ENCODE assay signal across 21 cellular contexts in the genomic region with DNA sequence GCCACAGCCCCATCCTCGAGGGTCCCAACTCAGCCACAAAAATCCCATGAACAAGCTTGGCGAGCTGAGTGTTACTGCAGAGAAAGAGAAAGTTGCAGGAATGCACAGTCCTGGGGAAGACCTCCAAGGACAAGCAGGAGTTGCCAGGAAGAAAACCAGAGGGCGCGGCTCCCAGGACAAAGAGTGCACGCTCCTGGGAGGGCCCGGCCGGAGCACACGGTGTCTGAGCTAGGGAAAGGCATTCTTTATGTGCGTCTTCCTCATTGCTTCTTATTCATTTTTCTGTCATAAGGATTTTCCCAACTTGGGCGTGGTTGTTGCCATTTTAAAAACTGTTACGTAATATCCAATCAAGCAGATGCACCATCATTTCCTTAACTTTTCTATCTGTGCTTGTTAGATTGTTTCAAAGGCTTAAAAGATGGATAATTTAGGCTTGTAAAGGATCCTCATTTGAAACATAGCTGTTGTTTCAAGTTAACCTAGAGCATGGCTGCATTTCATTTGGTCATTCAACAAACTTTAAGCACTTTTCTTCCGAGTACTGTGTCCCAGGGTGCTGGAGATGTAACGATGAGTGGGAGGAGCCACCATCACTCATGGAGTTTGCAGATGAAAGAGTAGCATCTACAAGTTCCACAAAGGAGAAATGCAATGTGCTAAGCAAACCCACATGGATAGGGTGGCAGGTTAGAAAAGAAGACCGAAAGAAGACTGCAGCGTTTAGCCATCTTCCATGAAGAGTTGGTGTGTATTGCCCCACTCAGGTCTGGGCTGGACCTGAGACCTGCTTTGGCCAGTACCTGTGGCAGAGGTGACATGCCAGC. TPM values are rescaled to one million over a fixed set of nuclear protein-coding genes. Genes with fewer than 3 reads are reported as not detected.
DNase-seq lines count a peak whose midpoint lies in the region; ATAC-seq, FAIRE-seq and TF ChIP-seq lines count a peak whose summit lies in the region.
"Had no signal": no experiment of that assay in that cellular context is flagged by ENCODE, and none has a peak within 500 bp of the region (broad histone marks: within the 10 kb centered on the region; RNA-seq: fewer than 3 reads in every experiment).

No MANE protein-coding gene starts in this region.

- H2AK5ac ChIP-seq in IMR-90 (ENCODE audit: low read depth, low read length) = no peak overlapping the region
- H2AK5ac ChIP-seq in neuronal stem cell (ENCODE audit: low read depth, low read length) = no peak overlapping the region

- no peak overlapping the region for H2AK9ac ChIP-seq in IMR-90 (replicated peaks; ENCODE audit: low read depth, low read length, poor library complexity)

- no peaks in the 10 kb centered on the region for H3K9me3 Mint-ChIP-seq in GM23338

- H4K91ac ChIP-seq in IMR-90 (ENCODE audit: insufficient read depth, low read depth, low read length) (no peak overlapping the region), neuronal stem cell (ENCODE audit: low read depth, low read length, poor library complexity) (no peak overlapping the region)

- H3K4me1 ChIP-seq in GM23338 (ENCODE audit: insufficient read depth) (no peaks in the 10 kb centered on the region), IMR-90 (ENCODE audit: control insufficient read depth, insufficient read depth, low read length) (no peaks in the 10 kb centered on the region), K562 (replicated peaks in 1 of 2; ENCODE audit: control insufficient read depth in 2 of 2, insufficient read depth in 2 of 2, low read length in 2 of 2) (peaks cover 0 to 5% of the 10 kb centered on the region in 2 experiments; a peak in 1 of 5 replicates), neuronal stem cell (ENCODE audit: control insufficient read depth in 2 of 2, insufficient read depth in 1 of 2, low read depth in 1 of 2, low read length in 2 of 2) (peaks cover 2% of the 10 kb centered on the region in 2 donors)
- H3K4me1 ChIP-seq: BE2C had no signal

- H3F3A ChIP-seq in GM23338 (replicated peaks; ENCODE audit: low read depth) = no peaks in the 10 kb centered on the region

- H3K9me1 ChIP-seq in IMR-90 (ENCODE audit: insufficient read depth, low read length) (no peaks in the 10 kb centered on the region), K562 (ENCODE audit: control insufficient read depth, insufficient read depth, low read length) (no peaks in the 10 kb centered on the region)

- H3K79me2 ChIP-seq in GM23338 (replicated peaks; ENCODE audit: insufficient read depth) (no peaks in the 10 kb centered on the region), K562 (ENCODE audit: control insufficient read depth, insufficient read depth, low read length) (no peaks in the 10 kb centered on the region)

- no peak for TF ChIP-seq RAD21 in IMR-90 (IDR thresholded peaks at IDR 0.05; ENCODE audit: low read length)
- no peak for TF ChIP-seq RAD21 in K562 (CRISPR knock-in tag; conservative IDR thresholded peaks at IDR 0.05 in 1 of 2, IDR thresholded peaks at IDR 0.05 in 1 of 2)

- TF ChIP-seq POLR2A in IMR-90 (IDR thresholded peaks at IDR 0.05; ENCODE audit: low read depth, low read length) (no peak), K562 (conservative IDR thresholded peaks at IDR 0.05) (no peak)

- no peak overlapping the region for H2BK5ac ChIP-seq in IMR-90 (ENCODE audit: low read depth, low read length, poor library complexity, severe bottlenecking)
- peak overlapping the region; percentile 7 for H2BK5ac ChIP-seq in neuronal stem cell (ENCODE audit: low read length)

- dilution Hi-C loops in IMR-90 (cut with HindIII; ENCODE audit: low sequenced_read_pairs, unreplicated experiment) = no loop called here

- no TSS peak for BruUV-seq in IMR-90 (replicated peaks; lab: Mats Ljungman, UMichigan)
- BruUV-seq in K562 (replicated peaks; lab: Mats Ljungman, UMichigan) = no TSS peak

- DNase-seq in GM23338 (ENCODE audit: low spot score) = no peak
- DNase-seq in IMR-90 = no peak
- no peak for DNase-seq in K562 (ENCODE audit: extremely low read depth in 1 of 4, low spot score in 3 of 4)
- no peak for DNase-seq in neuronal stem cell (ENCODE audit: low spot score)
- DNase-seq in NCI-H2029 (lab: John Stamatoyannopoulos, UW) = no peak
- DNase-seq in kidney tubule cell (ENCODE audit: low spot score) = no peak
- DNase-seq: BE2C; CD4-positive, alpha-beta memory T cell; COR-L47; DMS153; DMS79 treated with DMSO at 0.1 percent for 48 hours; EL; GOT3; H9 had no signal

- H3K9ac ChIP-seq in IMR-90 (ENCODE audit: low read depth, low read length) = no peak overlapping the region
- no peak overlapping the region for H3K9ac ChIP-seq in K562 (ENCODE audit: insufficient read depth in 1 of 2, low read depth in 2 of 2, low read length in 2 of 2)
- H3K9ac ChIP-seq in neuronal stem cell (ENCODE audit: low read depth, low read length, poor library complexity) = no peak overlapping the region

- TF ChIP-seq EP300 in K562 (IDR thresholded peaks at IDR 0.05; ENCODE audit: low read length) = no peak

- H3K4ac ChIP-seq in IMR-90 (ENCODE audit: low read depth, low read length) = no peak overlapping the region
- no peak overlapping the region for H3K4ac ChIP-seq in neuronal stem cell (ENCODE audit: low read length)

- H4K8ac ChIP-seq in IMR-90 (ENCODE audit: low read depth in 2 of 2, low read length in 2 of 2) = no peak overlapping the region
- no peak overlapping the region for H4K8ac ChIP-seq in neuronal stem cell (ENCODE audit: low read depth, low read length)

- H3K36me3 ChIP-seq in GM23338 (ENCODE audit: insufficient read depth) (no peaks in the 10 kb centered on the region), IMR-90 (ENCODE audit: control insufficient read depth, insufficient read depth, low read length) (no peaks in the 10 kb centered on the region), K562 (ENCODE audit: control insufficient read depth, insufficient read depth, low read length) (no peaks in the 10 kb centered on the region), neuronal stem cell (replicated peaks in 1 of 2; ENCODE audit: control insufficient read depth in 2 of 2, insufficient read depth in 2 of 2, low read length in 2 of 2) (no peaks in the 10 kb centered on the region)
- H3K36me3 ChIP-seq: BE2C had no signal

- CTCF ChIA-PET in IMR-90 (lab: Yijun Ruan, JAX) (no interaction called here), K562 (lab: Yijun Ruan, JAX; ENCODE audit: low intra/inter-chr PET ratio) (no interaction called here)

- H3K79me1 ChIP-seq in IMR-90 (ENCODE audit: low read depth in 1 of 2, low read length in 2 of 2) (no peaks in the 10 kb centered on the region), neuronal stem cell (ENCODE audit: low read depth, low read length) (no peaks in the 10 kb centered on the region)

- no peak overlapping the region for H4K5ac ChIP-seq in IMR-90 (ENCODE audit: low read depth, low read length)

- peaks cover 3% of the 10 kb centered on the region for H3K27me3 Mint-ChIP-seq in GM23338 (ENCODE audit: insufficient read depth, low read depth, poor library complexity)

- intact Hi-C loops in IMR-90 (cut with micrococcal nuclease) (no loop called here), K562 (cut with micrococcal nuclease) (no loop called here)

- TF ChIP-seq CTCF in GM23338 (conservative IDR thresholded peaks at IDR 0.05; ENCODE audit: low read depth in 2 of 2) (no peak), IMR-90 (conservative IDR thresholded peaks at IDR 0.05; ENCODE audit: low read depth, low read length) (no peak), K562 (IDR thresholded peaks at IDR 0.05 in 2 of 3, conservative IDR thresholded peaks at IDR 0.05 in 1 of 3; ENCODE audit: insufficient read depth in 2 of 3, low read depth in 1 of 3, low read length in 3 of 3) (no peak)

- H2BK120ac ChIP-seq in IMR-90 (ENCODE audit: low read depth, low read length) (no peak overlapping the region), neuronal stem cell (ENCODE audit: low read depth, low read length) (no peak overlapping the region)

- H3K27ac ChIP-seq in GM23338 (ENCODE audit: low read depth) (no peak overlapping the region), IMR-90 (ENCODE audit: insufficient read depth, low read length) (no peak overlapping the region), K562 (ENCODE audit: extremely low read depth, low read depth, low read length) (no peak overlapping the region), neuronal stem cell (replicated peaks; ENCODE audit: low read length) (no peak overlapping the region)
- H3K27ac ChIP-seq: C4-2B had no signal

- POLR2A ChIA-PET in IMR-90 (lab: Charles Lee; ENCODE audit: unreplicated experiment) = no interaction called here
- POLR2A ChIA-PET in K562 (lab: Yijun Ruan, JAX) = interaction anchor here (1.0 kb wide), 1 partner anchor 347 kb away, joined by 3 read pairs; no protein-coding TSS in a partner anchor

- H4K20me1 ChIP-seq in GM23338 (replicated peaks; ENCODE audit: insufficient read depth) (no peaks in the 10 kb centered on the region), IMR-90 (ENCODE audit: insufficient read depth, low read length) (no peaks in the 10 kb centered on the region), K562 (replicated peaks; ENCODE audit: control insufficient read depth, insufficient read depth, low read length) (peaks cover 2% of the 10 kb centered on the region)

- H3K56ac ChIP-seq in IMR-90 (ENCODE audit: extremely low read depth, insufficient read depth, low read length) = no peak overlapping the region

- H3K4me3 Mint-ChIP-seq in GM23338 = no peak overlapping the region
- H3K4me3 Mint-ChIP-seq: CD4-positive, alpha-beta memory T cell; H9 had no signal

- no peak overlapping the region for H3K4me2 ChIP-seq in GM23338
- no peak overlapping the region for H3K4me2 ChIP-seq in IMR-90 (ENCODE audit: low read depth, low read length)
- no peak overlapping the region for H3K4me2 ChIP-seq in K562 (ENCODE audit: insufficient read depth, low read length)
- H3K4me2 ChIP-seq in neuronal stem cell (ENCODE audit: insufficient read depth, low read length, poor library complexity, severe bottlenecking) = no peak overlapping the region

- peak; percentile 35 for FAIRE-seq in K562 (lab: Jason Lieb, UNC)
- FAIRE-seq: A204.1, D721Med, G401.6, GM12891 had no signal

- H3K9me2 ChIP-seq in GM23338 (ENCODE audit: insufficient read depth) = no peaks in the 10 kb centered on the region

- no peaks in the 10 kb centered on the region for H3K36me3 Mint-ChIP-seq in GM23338 (ENCODE audit: low read depth)
- H3K36me3 Mint-ChIP-seq: CD4-positive, alpha-beta memory T cell had no signal

- H2BK20ac ChIP-seq in IMR-90 (ENCODE audit: low read depth, low read length) = no peak overlapping the region

- H3K4me3 ChIP-seq in GM23338 (no peak overlapping the region), IMR-90 (ENCODE audit: insufficient read depth, low read depth, low read length) (no peak overlapping the region), K562 (no peak overlapping the region), neuronal stem cell (ENCODE audit: low read length in 2 of 2) (peak overlapping the region in 1 of 2 donors; percentile 38)

- in situ Hi-C loops in IMR-90 (cut with MboI; ENCODE audit: low sequenced_read_pairs) (no loop called here), K562 (cut with MboI) (no loop called here)

- WGBS in IMR-90 (ENCODE audit: extremely low coverage in 2 of 2, insufficient read length in 1 of 2), 2 experiments = 17% methylated on average over 1 of the region's 15 CpGs; no CpG with 5 or more reads in 1 of the 2 experiments
- WGBS in K562 (ENCODE audit: insufficient coverage, low coverage, missing lambda C conversion rate) = under 1% methylated on average over 15 of the region's 15 CpGs
- no CpG with 5 or more reads among the region's 15 CpGs for WGBS in neuronal stem cell (ENCODE audit: extremely low coverage in 2 of 2, insufficient read length in 2 of 2, insufficient replicate concordance in 1 of 2), 2 donors

- H3K23ac ChIP-seq in IMR-90 (ENCODE audit: low read depth, low read length) (no peak overlapping the region), neuronal stem cell (ENCODE audit: low read depth, low read length, poor library complexity) (peak overlapping the region; percentile 16)

- no peaks in the 10 kb centered on the region for H3K27me3 ChIP-seq in GM23338 (ENCODE audit: insufficient read depth)
- no peaks in the 10 kb centered on the region; the same call in 1 of the 2 replicates for H3K27me3 ChIP-seq in IMR-90 (ENCODE audit: control insufficient read depth, insufficient read depth, low read length)
- peaks cover 69 to 92% of the 10 kb centered on the region in 2 experiments for H3K27me3 ChIP-seq in K562 (ENCODE audit: control insufficient read depth in 2 of 2, insufficient read depth in 2 of 2, low read length in 2 of 2)
- peaks cover 0 to 20% (median 0%) of the 10 kb centered on the region in 3 experiments for H3K27me3 ChIP-seq in neuronal stem cell (ENCODE audit: control insufficient read depth in 3 of 3, insufficient read depth in 3 of 3, low read depth in 1 of 3, low read length in 3 of 3)
- H3K27me3 ChIP-seq: BE2C had no signal

- no peak overlapping the region for H2BK12ac ChIP-seq in neuronal stem cell (ENCODE audit: low read length)

- H3K18ac ChIP-seq in IMR-90 (ENCODE audit: low read depth, low read length) (no peak overlapping the region), neuronal stem cell (ENCODE audit: low read length) (no peak overlapping the region)

- H3K9me3 ChIP-seq in IMR-90 (ENCODE audit: control insufficient read depth, insufficient read depth, low read length) = no peaks in the 10 kb centered on the region
- no peaks in the 10 kb centered on the region for H3K9me3 ChIP-seq in K562 (replicated peaks; ENCODE audit: control insufficient read depth, insufficient read depth, low read depth, low read length)
- H3K9me3 ChIP-seq in neuronal stem cell (replicated peaks in 1 of 2; ENCODE audit: control insufficient read depth in 2 of 2, insufficient read depth in 1 of 2, low read depth in 1 of 2, low read length in 2 of 2) = peaks cover 6 to 9% of the 10 kb centered on the region in 2 donors
- H3K9me3 ChIP-seq: BE2C had no signal

- no peak overlapping the region for H3K14ac ChIP-seq in IMR-90 (replicated peaks; ENCODE audit: low read depth, low read length)
- H3K14ac ChIP-seq in neuronal stem cell (ENCODE audit: low read length) = no peak overlapping the region

- no peak overlapping the region for H3K27ac Mint-ChIP-seq in GM23338
- H3K27ac Mint-ChIP-seq: CD4-positive, alpha-beta memory T cell had no signal

- no peaks in the 10 kb centered on the region; the same call in 2 of the 3 replicates for H3K4me1 Mint-ChIP-seq in GM23338
- H3K4me1 Mint-ChIP-seq: CD4-positive, alpha-beta memory T cell; H9 had no signal

- ATAC-seq in GM23338 = peak; percentile 48; the same call in 2 of the 3 replicates
- no peak for ATAC-seq in IMR-90 (ENCODE audit: low read depth)
- no peak for ATAC-seq in K562
- ATAC-seq in GM19463 (IDR thresholded peaks at IDR 0.05; ENCODE audit: unreplicated experiment) = no peak

- no peak overlapping the region for H2BK15ac ChIP-seq in IMR-90 (ENCODE audit: low read depth, low read length)
- no peak overlapping the region for H2BK15ac ChIP-seq in neuronal stem cell (ENCODE audit: low read length)

- no peak overlapping the region for H2AFZ ChIP-seq in GM23338
- no peak overlapping the region for H2AFZ ChIP-seq in IMR-90 (replicated peaks; ENCODE audit: low read length, poor library complexity)
- H2AFZ ChIP-seq in K562 (ENCODE audit: low read depth, low read length) = no peak overlapping the region
- peak overlapping the region; percentile 68 for H2AFZ ChIP-seq in neuronal stem cell (ENCODE audit: low read length)

RNA-seq across cellular contexts. Expression of a gene that starts 5.6 kb away (rescaled TPM):
- total RNA-seq in GM23338 (2014; rRNA removed; shearing (Covaris generic)) = 0.31 TPM in 1 of 2 replicates, not detected in the other
- polyA plus RNA-seq in GM23338 (2016; fragmentation: Nextera tagmentation; extraction: Ambion mirVana) (not detected in 2 replicates), IMR-90 (2012; rRNA removed) (not detected in 2 replicates), K562 (2011; rRNA removed) (not detected in 2 replicates), K562 (2014; fragmentation: Illumina TruSeq; extraction: Trizol) (not detected in 2 replicates), K562 (2014; fragmentation: Nextera tagmentation; extraction: Ambion mirVana) (not detected), K562 (2014; rRNA removed) (not detected in 2 replicates)
- total RNA-seq in IMR-90 (2012; rRNA removed) (not detected in 2 replicates), K562 (2014; rRNA removed) (not detected in 2 replicates), K562 (2014; rRNA removed; fragmentation: Illumina TruSeq; extraction: Trizol) (not detected in 2 replicates), K562 (2015; rRNA removed; fragmentation: Illumina TruSeq; extraction: Trizol) (not detected in 2 replicates), K562 (2021) (not detected in 2 replicates)
- not detected in 2 replicates for polyA plus RNA-seq in IMR-90 (2012; cell fraction: cytosol; rRNA removed)
- polyA plus RNA-seq in IMR-90 (2012; cell fraction: nucleus; rRNA removed; ENCODE audit: low replicate concordance) = not detected in 2 replicates
- not detected in 2 replicates for total RNA-seq in K562 (2011; cell fraction: chromatin; rRNA removed; ENCODE audit: low replicate concordance)
- total RNA-seq in K562 (2011; cell fraction: nucleolus; rRNA removed) = not detected in 2 replicates
- total RNA-seq in K562 (2011; cell fraction: nucleoplasm; rRNA removed) = not detected in 2 replicates
- polyA plus RNA-seq in K562 (2011; cell fraction: cytosol; rRNA removed) = not detected in 2 replicates
- polyA plus RNA-seq in K562 (2011; cell fraction: nucleus; rRNA removed) = not detected in 2 replicates
- not detected in 2 replicates for polyA plus RNA-seq in K562 (2012)
- not detected in 2 replicates for polyA minus RNA-seq in K562 (2011; rRNA and poly(A)+ RNA removed)
- not detected in 2 replicates for polyA minus RNA-seq in K562 (2011; cell fraction: cytosol; rRNA and poly(A)+ RNA removed)
- not detected in 2 replicates for polyA minus RNA-seq in K562 (2011; cell fraction: nucleus; rRNA and poly(A)+ RNA removed)
- polyA plus RNA-seq in neuronal stem cell (2013, experiment 1 of 2) = not detected
- not detected for polyA plus RNA-seq in neuronal stem cell (2013, experiment 2 of 2)
- total RNA-seq: CD4-positive, alpha-beta memory T cell; H9; HT1080 had no signal
- polyA plus RNA-seq: CD4-positive, alpha-beta memory T cell had no signal
